Comparison of ENCODE assay signal across 8 cellular contexts in genomic region chr1:975896-976683, GRCh38. TPM values are rescaled to one million over a fixed set of nuclear protein-coding genes. Genes with fewer than 3 reads are reported as not detected.
DNase-seq lines count a peak whose midpoint lies in the region; ATAC-seq, FAIRE-seq and TF ChIP-seq lines count a peak whose summit lies in the region.

No MANE protein-coding gene starts in this region.

- H3K27me3 ChIP-seq in PC-9 (ENCODE audit: insufficient read depth, low read depth) (no peaks in the 10 kb centered on the region), gastroesophageal sphincter (peaks cover 75% of the 10 kb centered on the region), sigmoid colon (peaks cover 25 to 53% (median 48%) of the 10 kb centered on the region in 3 donors)

- no peaks in the 10 kb centered on the region for H4K20me1 ChIP-seq in PC-9 (ENCODE audit: insufficient read depth)

- no peaks in the 10 kb centered on the region for H3K36me3 ChIP-seq in PC-9 (ENCODE audit: low read depth)
- no peaks in the 10 kb centered on the region for H3K36me3 ChIP-seq in gastroesophageal sphincter
- no peaks in the 10 kb centered on the region for H3K36me3 ChIP-seq in sigmoid colon

- POLR2A ChIA-PET in PC-9 (lab: Charles Lee; ENCODE audit: unreplicated experiment) = no interaction called here

- TF ChIP-seq EP300 in gastroesophageal sphincter (IDR thresholded peaks at IDR 0.05) (no peak), sigmoid colon (IDR thresholded peaks at IDR 0.05) (no peak)

- TF ChIP-seq CTCF in PC-9 (conservative IDR thresholded peaks at IDR 0.05) (peak; percentile 83), gastroesophageal sphincter (IDR thresholded peaks at IDR 0.05) (peak in 3 of 4 experiments; percentile 69 to 86 (median 79)), sigmoid colon (IDR thresholded peaks at IDR 0.05) (peak; percentile 30 to 81 (median 77))

- peak; percentile 89 for DNase-seq in PC-9
- DNase-seq in activated T-helper 1 cell treated with anti-CD3 and anti-CD28 coated beads, Interleukin-2, amount 50 U/mL, for 16 hours (ENCODE audit: low read depth in 1 of 2, low spot score in 1 of 2) = peak; percentile 30 to 44
- no peak for DNase-seq in sigmoid colon
- no peak for DNase-seq in OCI-M2 (lab: John Stamatoyannopoulos, UW; ENCODE audit: unreplicated experiment)

- ATAC-seq in HG03175 (IDR thresholded peaks at IDR 0.05; ENCODE audit: unreplicated experiment) (peak; percentile 59), gastroesophageal sphincter (peak; percentile 81), HG03045 (IDR thresholded peaks at IDR 0.05; ENCODE audit: unreplicated experiment) (no peak)

- CTCF ChIA-PET in PC-9 (lab: Charles Lee) = interaction anchor here (0.6 to 0.7 kb wide), 3 partner anchors 9 to 289 kb away, joined by 3 to 5 read pairs (median 5); no protein-coding TSS in a partner anchor

- peak overlapping the region; percentile 99 for H3K4me2 ChIP-seq in PC-9

- no peaks in the 10 kb centered on the region for H3K9me2 ChIP-seq in PC-9 (ENCODE audit: insufficient read depth)

- peak; percentile 31 for FAIRE-seq in G401.6 (lab: Jason Lieb, UNC)

- peak overlapping the region; percentile 59 for H3K27ac ChIP-seq in PC-9
- H3K27ac ChIP-seq in gastroesophageal sphincter = peak overlapping the region in 3 of 4 donors; percentile 37 to 46 (median 44)
- peak overlapping the region; percentile 38 to 78 (median 72) for H3K27ac ChIP-seq in sigmoid colon

- H3K4me3 ChIP-seq in PC-9 (peak overlapping the region; percentile 62; the same call in 1 of the 2 replicates), gastroesophageal sphincter (peak overlapping the region; percentile 8 to 44), sigmoid colon (peak overlapping the region; percentile 19 to 53 (median 40))

- no CpG with 5 or more reads among the region's 40 CpGs for WGBS in gastroesophageal sphincter (ENCODE audit: low coverage in 1 of 2), 2 donors
- 1 to 4% methylated on average over 40 of the region's 40 CpGs for WGBS in sigmoid colon, 2 donors

- peaks cover 13% of the 10 kb centered on the region for H3K4me1 ChIP-seq in PC-9 (replicated peaks; ENCODE audit: insufficient read depth)
- H3K4me1 ChIP-seq in gastroesophageal sphincter = peaks cover 0 to 14% (median 5%) of the 10 kb centered on the region in 3 donors
- H3K4me1 ChIP-seq in sigmoid colon = peaks cover 0 to 10% (median 9%) of the 10 kb centered on the region in 4 donors

- H3F3A ChIP-seq in PC-9 (ENCODE audit: insufficient read depth, low read depth) = peaks cover 33% of the 10 kb centered on the region

- BruUV-seq in PC-9 (replicated peaks; lab: Mats Ljungman, UMichigan) = no TSS peak

- TF ChIP-seq POLR2A in gastroesophageal sphincter (IDR thresholded peaks at IDR 0.05) = no peak
- TF ChIP-seq POLR2A in sigmoid colon (IDR thresholded peaks at IDR 0.05) = no peak

- intact Hi-C loops in PC-9 (cut with micrococcal nuclease; ENCODE audit: unreplicated experiment) = loop anchor here (1.0 to 2.0 kb wide), 2 partner anchors 71 to 106 kb away; no protein-coding TSS in a partner anchor
- intact Hi-C loops in sigmoid colon (cut with DNase I) = loop anchor here (5.0 kb wide), 1 partner anchor 74 kb away; no protein-coding TSS in a partner anchor

- peak overlapping the region; percentile 66 for H2AFZ ChIP-seq in PC-9

- H3K9me3 ChIP-seq in PC-9 (ENCODE audit: insufficient read depth, low read depth) (no peaks in the 10 kb centered on the region), gastroesophageal sphincter (no peaks in the 10 kb centered on the region), sigmoid colon (no peaks in the 10 kb centered on the region)

- no peaks in the 10 kb centered on the region for H3K79me2 ChIP-seq in PC-9 (ENCODE audit: low read depth)

RNA-seq across cellular contexts. Expression of gene PERM1, which starts 5.8 kb away (rescaled TPM):
- total RNA-seq in PC-9 (2021) (0.60 and 0.81 TPM in 2 replicates), gastroesophageal sphincter (1 to 10 TPM in 2 of 4 donors, under 1 TPM in 1, not detected in 1; 0.39 to 1.9 (median 1.4) TPM), sigmoid colon (under 1 TPM in 1 of 4 donors, not detected in 3; under 0.01 TPM)
- polyA plus RNA-seq in sigmoid colon = under 1 TPM in 2 of 3 donors, not detected in 1; 0.16 to 0.69 TPM

RNA-seq across cellular contexts. Expression of gene PLEKHN1, which starts 9.8 kb away (rescaled TPM):
- total RNA-seq in PC-9 (2021) = 9.1 and 11.9 TPM in 2 replicates
- 1 to 10 TPM in 1 of 4 donors, under 1 TPM in 1, not detected in 2; 0.62 to 2.3 TPM for total RNA-seq in gastroesophageal sphincter
- not detected for total RNA-seq in sigmoid colon
- polyA plus RNA-seq in sigmoid colon = 1 to 10 TPM in 1 of 3 donors, under 1 TPM in 1, not detected in 1; 0.46 to 1.5 TPM

RNA-seq across cellular contexts. Expression of gene KLHL17, which starts 15.7 kb away (rescaled TPM):
- total RNA-seq in PC-9 (2021) (16.8 and 22.7 TPM in 2 replicates), gastroesophageal sphincter (10 to 100 TPM in 2 of 4 donors, 1 to 10 TPM in 2; 3.6 to 12.0 (median 10.1) TPM), sigmoid colon (10 to 100 TPM in 1 of 4 donors, 1 to 10 TPM in 3; 4.5 to 10.5 (median 5.1) TPM)
- polyA plus RNA-seq in sigmoid colon = 10 to 100 TPM in 1 of 3 donors, 1 to 10 TPM in 1, under 1 TPM in 1; 0.69 to 10.8 (median 1.2) TPM

RNA-seq across cellular contexts. Expression of gene NOC2L, which starts 17.0 kb away (rescaled TPM):
- 86.4 and 100 TPM in 2 replicates for total RNA-seq in PC-9 (2021)
- total RNA-seq in gastroesophageal sphincter = 10 to 100 TPM; 36.3 to 54.1 (median 45.2) TPM
- 10 to 100 TPM; 26.0 to 32.6 (median 27.8) TPM for total RNA-seq in sigmoid colon
- polyA plus RNA-seq in sigmoid colon = 10 to 100 TPM; 25.4 to 81.6 (median 25.8) TPM

RNA-seq across cellular contexts. Expression of gene HES4, which starts 23.8 kb away (rescaled TPM):
- total RNA-seq in PC-9 (2021) (19.2 and 41.8 TPM in 2 replicates), gastroesophageal sphincter (10 to 100 TPM; 33.6 to 77.6 (median 48.4) TPM), sigmoid colon (10 to 100 TPM; 25.0 to 65.1 (median 27.9) TPM)
- 10 to 100 TPM in 1 of 3 donors, 1 to 10 TPM in 2; 1.2 to 15.7 (median 4.6) TPM for polyA plus RNA-seq in sigmoid colon

Comparison
In these comparisons a context has a peak if more than half of its experiments do, and no peak if none do; other contexts are left out.
1. DNase-seq: peak in PC-9 (2 of 2) and activated T-helper 1 cell treated with anti-CD3 and anti-CD28 coated beads, Interleukin-2, amount 50 U/mL, for 16 hours (2 of 2); none in sigmoid colon (single experiment) and OCI-M2 (single experiment).
2. Peak in every context shown above with its lines, with median percentiles within 50 percentile points of each other: H3K27ac ChIP-seq, H3K4me3 ChIP-seq and CTCF ChIP-seq.